ENCODE assay signal across 1 cellular context in genomic region chr19:37594064-37594981, GRCh38.
A peak's percentile ranks its signal among the peaks of the same experiment; 100 is the strongest.
TF ChIP-seq lines count a peak whose summit lies in the region.

ZNF540 (plus strand) TSS chr19:37594876; CDS start chr19:37598448, 3,572 bp downstream.
ZNF571 (minus strand) TSS chr19:37594792; CDS start chr19:37586676, 8,116 bp downstream.

TF ChIP-seq in WTC11, 78 proteins besides CTCF, POLR2A, EP300 and RAD21 (continued from another document):
- TF ChIP-seq, protein P1, sequence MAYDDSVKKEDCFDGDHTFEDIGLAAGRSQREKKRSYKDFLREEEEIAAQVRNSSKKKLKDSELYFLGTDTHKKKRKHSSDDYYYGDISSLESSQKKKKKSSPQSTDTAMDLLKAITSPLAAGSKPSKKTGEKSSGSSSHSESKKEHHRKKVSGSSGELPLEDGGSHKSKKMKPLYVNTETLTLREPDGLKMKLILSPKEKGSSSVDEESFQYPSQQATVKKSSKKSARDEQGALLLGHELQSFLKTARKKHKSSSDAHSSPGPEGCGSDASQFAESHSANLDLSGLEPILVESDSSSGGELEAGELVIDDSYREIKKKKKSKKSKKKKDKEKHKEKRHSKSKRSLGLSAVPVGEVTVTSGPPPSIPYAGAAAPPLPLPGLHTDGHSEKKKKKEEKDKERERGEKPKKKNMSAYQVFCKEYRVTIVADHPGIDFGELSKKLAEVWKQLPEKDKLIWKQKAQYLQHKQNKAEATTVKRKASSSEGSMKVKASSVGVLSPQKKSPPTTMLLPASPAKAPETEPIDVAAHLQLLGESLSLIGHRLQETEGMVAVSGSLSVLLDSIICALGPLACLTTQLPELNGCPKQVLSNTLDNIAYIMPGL (CRISPR knock-in tag; IDR thresholded peaks at IDR 0.05), result peak; percentile 72; the same call in 1 of the 2 replicates
- TF ChIP-seq ELF4 (CRISPR knock-in tag; IDR thresholded peaks at IDR 0.05; ENCODE audit: low read depth) (no peak), IRF2 (CRISPR knock-in tag; IDR thresholded peaks at IDR 0.05; ENCODE audit: borderline replicate concordance, low read depth) (no peak), AFF4 (CRISPR knock-in tag; IDR thresholded peaks at IDR 0.05; ENCODE audit: borderline replicate concordance) (no peak), FOXP1 (CRISPR knock-in tag; IDR thresholded peaks at IDR 0.05; ENCODE audit: borderline replicate concordance) (peak; percentile 32; the same call in 1 of the 2 replicates), MAX (CRISPR knock-in tag; IDR thresholded peaks at IDR 0.05) (peak; percentile 84), CREM (CRISPR knock-in tag; IDR thresholded peaks at IDR 0.05) (peak; percentile 80), ZSCAN18 (CRISPR knock-in tag; IDR thresholded peaks at IDR 0.05) (no peak), ATF1 (CRISPR knock-in tag; IDR thresholded peaks at IDR 0.05) (no peak), ZNF317 (CRISPR knock-in tag; IDR thresholded peaks at IDR 0.05; ENCODE audit: borderline replicate concordance, low read depth) (no peak), GABPB1 (CRISPR knock-in tag; IDR thresholded peaks at IDR 0.05) (peak; percentile 75), ZNF425 (CRISPR knock-in tag; conservative IDR thresholded peaks at IDR 0.05) (no peak)
- TF ChIP-seq, protein P2, sequence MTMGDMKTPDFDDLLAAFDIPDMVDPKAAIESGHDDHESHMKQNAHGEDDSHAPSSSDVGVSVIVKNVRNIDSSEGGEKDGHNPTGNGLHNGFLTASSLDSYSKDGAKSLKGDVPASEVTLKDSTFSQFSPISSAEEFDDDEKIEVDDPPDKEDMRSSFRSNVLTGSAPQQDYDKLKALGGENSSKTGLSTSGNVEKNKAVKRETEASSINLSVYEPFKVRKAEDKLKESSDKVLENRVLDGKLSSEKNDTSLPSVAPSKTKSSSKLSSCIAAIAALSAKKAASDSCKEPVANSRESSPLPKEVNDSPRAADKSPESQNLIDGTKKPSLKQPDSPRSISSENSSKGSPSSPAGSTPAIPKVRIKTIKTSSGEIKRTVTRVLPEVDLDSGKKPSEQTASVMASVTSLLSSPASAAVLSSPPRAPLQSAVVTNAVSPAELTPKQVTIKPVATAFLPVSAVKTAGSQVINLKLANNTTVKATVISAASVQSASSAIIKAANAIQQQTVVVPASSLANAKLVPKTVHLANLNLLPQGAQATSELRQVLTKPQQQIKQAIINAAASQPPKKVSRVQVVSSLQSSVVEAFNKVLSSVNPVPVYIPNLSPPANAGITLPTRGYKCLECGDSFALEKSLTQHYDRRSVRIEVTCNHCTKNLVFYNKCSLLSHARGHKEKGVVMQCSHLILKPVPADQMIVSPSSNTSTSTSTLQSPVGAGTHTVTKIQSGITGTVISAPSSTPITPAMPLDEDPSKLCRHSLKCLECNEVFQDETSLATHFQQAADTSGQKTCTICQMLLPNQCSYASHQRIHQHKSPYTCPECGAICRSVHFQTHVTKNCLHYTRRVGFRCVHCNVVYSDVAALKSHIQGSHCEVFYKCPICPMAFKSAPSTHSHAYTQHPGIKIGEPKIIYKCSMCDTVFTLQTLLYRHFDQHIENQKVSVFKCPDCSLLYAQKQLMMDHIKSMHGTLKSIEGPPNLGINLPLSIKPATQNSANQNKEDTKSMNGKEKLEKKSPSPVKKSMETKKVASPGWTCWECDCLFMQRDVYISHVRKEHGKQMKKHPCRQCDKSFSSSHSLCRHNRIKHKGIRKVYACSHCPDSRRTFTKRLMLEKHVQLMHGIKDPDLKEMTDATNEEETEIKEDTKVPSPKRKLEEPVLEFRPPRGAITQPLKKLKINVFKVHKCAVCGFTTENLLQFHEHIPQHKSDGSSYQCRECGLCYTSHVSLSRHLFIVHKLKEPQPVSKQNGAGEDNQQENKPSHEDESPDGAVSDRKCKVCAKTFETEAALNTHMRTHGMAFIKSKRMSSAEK (CRISPR knock-in tag; IDR thresholded peaks at IDR 0.05; ENCODE audit: borderline replicate concordance), result no peak
- TF ChIP-seq, protein P3, sequence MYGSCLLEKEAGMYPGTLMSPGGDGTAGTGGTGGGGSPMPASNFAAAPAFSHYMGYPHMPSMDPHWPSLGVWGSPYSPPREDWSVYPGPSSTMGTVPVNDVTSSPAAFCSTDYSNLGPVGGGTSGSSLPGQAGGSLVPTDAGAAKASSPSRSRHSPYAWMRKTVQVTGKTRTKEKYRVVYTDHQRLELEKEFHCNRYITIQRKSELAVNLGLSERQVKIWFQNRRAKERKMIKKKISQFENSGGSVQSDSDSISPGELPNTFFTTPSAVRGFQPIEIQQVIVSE (CRISPR knock-in tag; IDR thresholded peaks at IDR 0.05; ENCODE audit: borderline replicate concordance), result no peak
- TF ChIP-seq, protein P4, sequence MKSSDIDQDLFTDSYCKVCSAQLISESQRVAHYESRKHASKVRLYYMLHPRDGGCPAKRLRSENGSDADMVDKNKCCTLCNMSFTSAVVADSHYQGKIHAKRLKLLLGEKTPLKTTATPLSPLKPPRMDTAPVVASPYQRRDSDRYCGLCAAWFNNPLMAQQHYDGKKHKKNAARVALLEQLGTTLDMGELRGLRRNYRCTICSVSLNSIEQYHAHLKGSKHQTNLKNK (CRISPR knock-in tag; IDR thresholded peaks at IDR 0.05), result no peak
- TF ChIP-seq, protein P5, sequence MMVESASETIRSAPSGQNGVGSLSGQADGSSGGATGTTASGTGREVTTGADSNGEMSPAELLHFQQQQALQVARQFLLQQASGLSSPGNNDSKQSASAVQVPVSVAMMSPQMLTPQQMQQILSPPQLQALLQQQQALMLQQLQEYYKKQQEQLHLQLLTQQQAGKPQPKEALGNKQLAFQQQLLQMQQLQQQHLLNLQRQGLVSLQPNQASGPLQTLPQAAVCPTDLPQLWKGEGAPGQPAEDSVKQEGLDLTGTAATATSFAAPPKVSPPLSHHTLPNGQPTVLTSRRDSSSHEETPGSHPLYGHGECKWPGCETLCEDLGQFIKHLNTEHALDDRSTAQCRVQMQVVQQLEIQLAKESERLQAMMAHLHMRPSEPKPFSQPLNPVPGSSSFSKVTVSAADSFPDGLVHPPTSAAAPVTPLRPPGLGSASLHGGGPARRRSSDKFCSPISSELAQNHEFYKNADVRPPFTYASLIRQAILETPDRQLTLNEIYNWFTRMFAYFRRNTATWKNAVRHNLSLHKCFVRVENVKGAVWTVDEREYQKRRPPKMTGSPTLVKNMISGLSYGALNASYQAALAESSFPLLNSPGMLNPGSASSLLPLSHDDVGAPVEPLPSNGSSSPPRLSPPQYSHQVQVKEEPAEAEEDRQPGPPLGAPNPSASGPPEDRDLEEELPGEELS (CRISPR knock-in tag; IDR thresholded peaks at IDR 0.05), result no peak
- TF ChIP-seq, protein P6, sequence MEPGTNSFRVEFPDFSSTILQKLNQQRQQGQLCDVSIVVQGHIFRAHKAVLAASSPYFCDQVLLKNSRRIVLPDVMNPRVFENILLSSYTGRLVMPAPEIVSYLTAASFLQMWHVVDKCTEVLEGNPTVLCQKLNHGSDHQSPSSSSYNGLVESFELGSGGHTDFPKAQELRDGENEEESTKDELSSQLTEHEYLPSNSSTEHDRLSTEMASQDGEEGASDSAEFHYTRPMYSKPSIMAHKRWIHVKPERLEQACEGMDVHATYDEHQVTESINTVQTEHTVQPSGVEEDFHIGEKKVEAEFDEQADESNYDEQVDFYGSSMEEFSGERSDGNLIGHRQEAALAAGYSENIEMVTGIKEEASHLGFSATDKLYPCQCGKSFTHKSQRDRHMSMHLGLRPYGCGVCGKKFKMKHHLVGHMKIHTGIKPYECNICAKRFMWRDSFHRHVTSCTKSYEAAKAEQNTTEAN (CRISPR knock-in tag; IDR thresholded peaks at IDR 0.05), result peak; percentile 97
